In the genomic region with DNA sequence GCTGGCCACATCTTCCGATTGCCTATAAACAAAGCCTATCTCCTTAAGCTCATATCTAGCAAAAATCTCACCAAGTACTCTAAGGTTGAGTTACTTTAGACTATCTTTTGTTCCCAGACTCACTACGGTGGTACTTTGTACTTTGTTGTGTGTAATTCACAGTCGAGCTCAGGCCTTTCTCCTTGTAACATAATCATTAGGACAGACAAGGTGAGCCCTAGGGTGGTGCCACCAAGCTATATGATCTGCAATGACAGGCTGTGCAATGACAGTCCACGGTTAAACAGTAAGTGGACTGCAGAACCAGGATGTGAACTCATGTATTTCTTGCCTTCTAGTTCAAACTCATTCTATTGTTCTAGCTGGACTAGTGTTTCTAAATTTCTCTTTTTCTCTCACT, we compare ENCODE assay signal across 22 cellular contexts.
"Had no signal": no experiment of that assay in that cellular context is flagged by ENCODE, and none has a peak within 500 bp of the region (broad histone marks: within the 10 kb centered on the region; RNA-seq: fewer than 3 reads in every experiment).

No MANE protein-coding gene starts in this region.

- ATAC-seq: foreskin keratinocyte; gastroesophageal sphincter; heart left ventricle; left lung; left ventricle myocardium superior; lower lobe of right lung; naive thymus-derived CD4-positive, alpha-beta T cell had no signal

- H3K4me3 Mint-ChIP-seq: mesothelial cell of epicardium; naive thymus-derived CD4-positive, alpha-beta T cell had no signal

- H3K4me1 Mint-ChIP-seq: naive thymus-derived CD4-positive, alpha-beta T cell had no signal

- H3K27ac Mint-ChIP-seq: mesothelial cell of epicardium; naive thymus-derived CD4-positive, alpha-beta T cell had no signal

- H3K9me3 ChIP-seq: esophagus muscularis mucosa, gastroesophageal sphincter, heart left ventricle, left lung, lower lobe of right lung had no signal

- FAIRE-seq: colon, endothelial cell of umbilical vein, frontal cortex, islet of Langerhans, kidney had no signal

- H3K36me3 ChIP-seq: esophagus muscularis mucosa, gastroesophageal sphincter, heart left ventricle, left lung, lower lobe of right lung had no signal

- H3K4me1 ChIP-seq: esophagus muscularis mucosa, foreskin keratinocyte, gastroesophageal sphincter, heart left ventricle, left lung, lower lobe of right lung had no signal

- H3K4me3 ChIP-seq: coronary artery, dorsolateral prefrontal cortex, esophagus muscularis mucosa, gastroesophageal sphincter, heart left ventricle, left lung, lower lobe of right lung had no signal

- H3K9me3 Mint-ChIP-seq: mesothelial cell of epicardium had no signal

- H3K36me3 Mint-ChIP-seq: mesothelial cell of epicardium; naive thymus-derived CD4-positive, alpha-beta T cell had no signal

- DNase-seq: dermis blood vessel endothelial cell; dorsolateral prefrontal cortex; effector CD4-positive, alpha-beta T cell; effector memory CD4-positive, alpha-beta T cell; foreskin keratinocyte; heart left ventricle; hippocampal formation; kidney; kidney glomerular epithelial cell; left lung; left ventricle myocardium superior; lower lobe of right lung; mesenchymal stem cell; naive thymus-derived CD4-positive, alpha-beta T cell had no signal

- H3K27me3 ChIP-seq: esophagus muscularis mucosa, foreskin keratinocyte, gastroesophageal sphincter, heart left ventricle, left lung had no signal

- H3K27ac ChIP-seq: coronary artery, dorsolateral prefrontal cortex, esophagus muscularis mucosa, foreskin keratinocyte, gastroesophageal sphincter, heart left ventricle, left lung, lower lobe of right lung had no signal
